Comparison of ENCODE assay signal across 9 cellular contexts in genomic region chr5:31186672-31187267, GRCh38. TPM values are rescaled to one million over a fixed set of nuclear protein-coding genes. Genes with fewer than 3 reads are reported as not detected.
DNase-seq lines count a peak whose midpoint lies in the region; ATAC-seq and TF ChIP-seq lines count a peak whose summit lies in the region.
"Had no signal": no experiment of that assay in that cellular context is flagged by ENCODE, and none has a peak within 500 bp of the region (broad histone marks: within the 10 kb centered on the region; RNA-seq: fewer than 3 reads in every experiment).

No MANE protein-coding gene starts in this region.

- no peaks in the 10 kb centered on the region for H3K36me3 ChIP-seq in body of pancreas (replicated peaks in 1 of 2; ENCODE audit: insufficient read depth in 1 of 2, low read depth in 2 of 2)

- no peak overlapping the region for H3K4me3 Mint-ChIP-seq in activated T-cell treated with anti-CD3 and anti-CD28 coated beads, Interleukin-2, amount 50 U/mL, for 72 hours
- no peak overlapping the region for H3K4me3 Mint-ChIP-seq in T-helper 2 cell treated with Interferon-gamma antibody and Interleukin-4, amounts not matched to agents 5 μg/mL and 100 μg/mL, for 36 hours

- H3K27ac Mint-ChIP-seq in activated T-cell treated with anti-CD3 and anti-CD28 coated beads, Interleukin-2, amount 50 U/mL, for 72 hours: no peak overlapping the region
- no peak overlapping the region for H3K27ac Mint-ChIP-seq in T-helper 2 cell treated with Interferon-gamma antibody and Interleukin-4, amounts not matched to agents 5 μg/mL and 100 μg/mL, for 36 hours

- H3K4me1 Mint-ChIP-seq in activated T-cell treated with anti-CD3 and anti-CD28 coated beads, Interleukin-2, amount 50 U/mL, for 72 hours (ENCODE audit: low read depth): no peaks in the 10 kb centered on the region
- H3K4me1 Mint-ChIP-seq in T-helper 2 cell treated with Interferon-gamma antibody and Interleukin-4, amounts not matched to agents 5 μg/mL and 100 μg/mL, for 36 hours (ENCODE audit: low read depth): no peaks in the 10 kb centered on the region

- 11 to 14% methylated on average over 5 of the region's 5 CpGs for WGBS in body of pancreas, 2 donors

- DNase-seq in AG20443 (ENCODE audit: low spot score): peak; percentile 40
- DNase-seq in NCI-H2171 (lab: John Stamatoyannopoulos, UW): peak; percentile 7
- DNase-seq in body of pancreas: no peak
- peak; percentile 70 for DNase-seq in medulla oblongata (ENCODE audit: extremely low spot score)
- DNase-seq in activated T-cell treated with anti-CD3 and anti-CD28 coated beads, Interleukin-2, amount 50 U/mL, for 72 hours: no peak
- DNase-seq in T-helper 2 cell treated with Interferon-gamma antibody and Interleukin-4, amounts not matched to agents 5 μg/mL and 100 μg/mL, for 36 hours (ENCODE audit: low spot score): no peak
- DNase-seq in activated T-cell treated with anti-CD3 and anti-CD28 coated beads for 4 hours: no peak

- H3K4me1 ChIP-seq in body of pancreas: no peaks in the 10 kb centered on the region

- TF ChIP-seq POLR2A in body of pancreas (IDR thresholded peaks at IDR 0.05): no peak

- intact Hi-C loops in body of pancreas (cut with DNase I): no loop called here

- H3K27ac ChIP-seq in body of pancreas: no peak overlapping the region
- H3K27ac ChIP-seq: epithelial cell of prostate had no signal

- ATAC-seq in GM19395 (IDR thresholded peaks at IDR 0.05; ENCODE audit: unreplicated experiment) (peak; percentile 72), body of pancreas (peak; percentile 53)
- no peak for ATAC-seq in activated T-cell treated with anti-CD3 and anti-CD28 coated beads, Interleukin-2, amount 50 U/mL, for 72 hours (replicated peaks in 1 of 2)

- TF ChIP-seq CTCF in body of pancreas (IDR thresholded peaks at IDR 0.05): peak; percentile 49 to 75 (median 51)

- no peaks in the 10 kb centered on the region for H3K9me3 Mint-ChIP-seq in activated T-cell treated with anti-CD3 and anti-CD28 coated beads, Interleukin-2, amount 50 U/mL, for 72 hours
- H3K9me3 Mint-ChIP-seq in T-helper 2 cell treated with Interferon-gamma antibody and Interleukin-4, amounts not matched to agents 5 μg/mL and 100 μg/mL, for 36 hours: no peaks in the 10 kb centered on the region

- H3K27me3 ChIP-seq in body of pancreas: no peaks in the 10 kb centered on the region

- H3K36me3 Mint-ChIP-seq in activated T-cell treated with anti-CD3 and anti-CD28 coated beads, Interleukin-2, amount 50 U/mL, for 72 hours (ENCODE audit: insufficient read depth in 2 of 2): no peaks in the 10 kb centered on the region
- H3K36me3 Mint-ChIP-seq in T-helper 2 cell treated with Interferon-gamma antibody and Interleukin-4, amounts not matched to agents 5 μg/mL and 100 μg/mL, for 36 hours (ENCODE audit: low read depth): no peaks in the 10 kb centered on the region

- H3K27me3 Mint-ChIP-seq in activated T-cell treated with anti-CD3 and anti-CD28 coated beads, Interleukin-2, amount 50 U/mL, for 72 hours (ENCODE audit: low read depth): peaks cover 2% of the 10 kb centered on the region
- peaks cover under 1% of the 10 kb centered on the region for H3K27me3 Mint-ChIP-seq in T-helper 2 cell treated with Interferon-gamma antibody and Interleukin-4, amounts not matched to agents 5 μg/mL and 100 μg/mL, for 36 hours (ENCODE audit: low read depth)

- H3K9me3 ChIP-seq in body of pancreas: no peaks in the 10 kb centered on the region

- H3K4me3 ChIP-seq in body of pancreas: no peak overlapping the region

RNA-seq across cellular contexts. Expression of gene CDH6, which starts 6.7 kb away (rescaled TPM):
- total RNA-seq in body of pancreas: under 1 TPM; 0.78 to 0.99 TPM
- total RNA-seq in activated T-cell treated with anti-CD3 and anti-CD28 coated beads, Interleukin-2, amount 50 U/mL, for 72 hours: not detected

Comparison
In these comparisons a context has a peak if more than half of its experiments do, and no peak if none do; other contexts are left out.
1. DNase-seq: peak in AG20443 (single experiment), NCI-H2171 (single experiment) and medulla oblongata (single experiment); none in body of pancreas (0 of 4), activated T-cell treated with anti-CD3 and anti-CD28 coated beads, Interleukin-2, amount 50 U/mL, for 72 hours (0 of 2), T-helper 2 cell treated with Interferon-gamma antibody and Interleukin-4, amounts not matched to agents 5 μg/mL and 100 μg/mL, for 36 hours (single experiment) and activated T-cell treated with anti-CD3 and anti-CD28 coated beads for 4 hours (single experiment).
2. ATAC-seq: peak in GM19395 (single experiment) and body of pancreas (single experiment); none in activated T-cell treated with anti-CD3 and anti-CD28 coated beads, Interleukin-2, amount 50 U/mL, for 72 hours (0 of 2).